In the genomic region with DNA sequence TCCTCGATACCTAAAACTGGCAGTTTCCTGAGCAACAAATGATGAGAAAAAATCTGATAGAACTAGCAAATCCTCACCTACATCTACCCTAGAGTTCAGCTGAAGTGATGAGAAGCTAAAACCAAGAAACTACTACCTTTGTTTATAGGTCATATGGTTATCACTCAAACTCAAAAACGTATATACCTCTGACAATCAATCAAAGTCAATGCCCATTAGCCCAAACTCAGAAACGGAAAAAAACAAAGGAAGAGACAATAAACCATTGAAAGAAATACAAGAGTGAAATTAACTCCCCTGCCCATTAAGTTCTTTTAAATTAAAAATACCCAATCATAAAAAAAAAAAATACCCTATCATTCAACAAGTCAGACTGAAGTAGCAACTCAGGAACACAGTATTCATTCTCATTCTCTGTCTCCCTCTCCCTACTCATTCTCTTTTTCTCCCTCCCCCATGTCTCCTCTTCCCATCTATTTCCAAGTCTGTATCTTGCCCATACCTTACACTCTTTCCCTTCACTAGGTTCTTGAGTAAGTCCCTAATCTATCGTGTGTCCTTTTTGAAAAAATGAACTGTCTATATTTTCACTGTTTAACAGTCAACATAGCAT, we compare ENCODE assay signal across 29 cellular contexts.
"Had no signal": no experiment of that assay in that cellular context is flagged by ENCODE, and none has a peak within 500 bp of the region (broad histone marks: within the 10 kb centered on the region; RNA-seq: fewer than 3 reads in every experiment).

No MANE protein-coding gene starts in this region.

- H3K27me3 ChIP-seq: ascending aorta, cardiac muscle cell, Peyer's patch, SJCRH30 had no signal

- ATAC-seq: activated naive CD4-positive, alpha-beta T cell treated with anti-CD3 and anti-CD28 coated beads, Interleukin-2, amount 50 U/mL, for 72 hours; activated naive CD8-positive, alpha-beta T cell treated with anti-CD3 and anti-CD28 coated beads, Interleukin-2, amount 50 U/mL, for 24 hours; activated T-cell treated with anti-CD3 and anti-CD28 coated beads, Interleukin-2, amount 50 U/mL, for 4 hours had no signal

- DNase-seq: activated CD4-positive, alpha-beta memory T cell treated with anti-CD3 and anti-CD28 coated beads for 36 hours; activated CD4-positive, alpha-beta T cell treated with anti-CD3 and anti-CD28 coated beads, Interleukin-2, amount 10 ng/mL, durations not matched to agents 7 days and 5 days; activated CD4-positive, CD25-positive, alpha-beta regulatory T cell; activated CD8-positive, alpha-beta memory T cell treated with anti-CD3 and anti-CD28 coated beads for 24 hours; activated effector memory CD4-positive, alpha-beta T cell treated with anti-CD3 and anti-CD28 coated beads, Interleukin-2, amount 50 U/mL, for 16 hours; activated naive CD4-positive, alpha-beta T cell treated with Interleukin-2 at 50 U/mL for 16 hours; activated naive CD8-positive, alpha-beta T cell treated with anti-CD3 and anti-CD28 coated beads, Interleukin-2, amount 50 U/mL, for 24 hours; activated T-cell treated with anti-CD3 and anti-CD28 coated beads, Interleukin-2, amount 50 U/mL, for 4 hours; amniotic stem cell; cerebellar nuclear complex; Kasumi-1; NCI-H1092; NCI-H1417; NCI-H1694; NCI-H2029; NCI-H345; NCI-H510A; NCI-H69; NK-92 treated with Interleukin-12 subunit alpha and Interleukin-12 subunit beta, amount 100 ng/mL, for 24 hours; Peyer's patch; Right ventricle myocardium superior; SJCRH30; SK-N-SH; T-helper 1 cell had no signal

- H3K4me3 ChIP-seq: ascending aorta, cardiac muscle cell, Peyer's patch, SJCRH30 had no signal

- H3K27ac ChIP-seq: ascending aorta, cardiac muscle cell, Peyer's patch, RWPE1, SJCRH30, VCaP had no signal

- H3K4me1 ChIP-seq: Peyer's patch, SJCRH30 had no signal

- H3K36me3 ChIP-seq: ascending aorta, cardiac muscle cell, Peyer's patch had no signal

- H3K9me3 ChIP-seq: ascending aorta, Peyer's patch, SJCRH30, SK-N-SH had no signal
